In genomic region chr11:120235024-120235628, GRCh38 we compare ENCODE assay signal across 8 cellular contexts. TPM values are rescaled to one million over a fixed set of nuclear protein-coding genes. Genes with fewer than 3 reads are reported as not detected.
DNase-seq lines count a peak whose midpoint lies in the region; ATAC-seq and TF ChIP-seq lines count a peak whose summit lies in the region.

No MANE protein-coding gene starts in this region.

- H2BK15ac ChIP-seq in mesendoderm (replicated peaks; ENCODE audit: low read depth), result no peak overlapping the region

- H3K4me3 ChIP-seq in coronary artery (no peak overlapping the region), mesendoderm (ENCODE audit: low read length) (no peak overlapping the region)

- H3K79me1 ChIP-seq in mesendoderm (ENCODE audit: low read length), result no peaks in the 10 kb centered on the region

- H2BK5ac ChIP-seq in mesendoderm (ENCODE audit: low read length), result no peak overlapping the region

- H3K36me3 ChIP-seq in mesendoderm (ENCODE audit: control insufficient read depth, insufficient read depth, low read length), result no peaks in the 10 kb centered on the region

- WGBS in mesendoderm (ENCODE audit: extremely low coverage, insufficient coverage, low lambda C conversion rate), result no CpG with 5 or more reads among the region's 8 CpGs

- H3K23ac ChIP-seq in mesendoderm (ENCODE audit: low read length), result no peak overlapping the region

- no peak overlapping the region for H3K4me2 ChIP-seq in mesendoderm (ENCODE audit: low read length)

- H2AK5ac ChIP-seq in mesendoderm (ENCODE audit: low read length), result no peak overlapping the region

- no peak overlapping the region for H3K9ac ChIP-seq in mesendoderm (ENCODE audit: low read length)

- no peaks in the 10 kb centered on the region for H3K79me2 ChIP-seq in mesendoderm (ENCODE audit: control insufficient read depth, insufficient read depth, low read length)

- peak; percentile 60 for TF ChIP-seq CTCF in coronary artery (IDR thresholded peaks at IDR 0.05)

- no peak overlapping the region for H3K27ac ChIP-seq in coronary artery
- H3K27ac ChIP-seq in mesendoderm (ENCODE audit: low read depth, low read length), result no peak overlapping the region

- peak; percentile 73 for ATAC-seq in stimulated activated naive CD8-positive, alpha-beta T cell treated with anti-CD3 and anti-CD28 coated beads, Interleukin-15, Interleukin-2, amounts not matched to agents 100 U/mL and 50 U/mL, for 24 hours
- no peak for ATAC-seq in HG03439 (IDR thresholded peaks at IDR 0.05; ENCODE audit: unreplicated experiment)

- no peaks in the 10 kb centered on the region for H3K4me1 ChIP-seq in mesendoderm (ENCODE audit: control insufficient read depth, low read depth, low read length)

- H3K56ac ChIP-seq in mesendoderm (ENCODE audit: low read length), result no peak overlapping the region

- H3K18ac ChIP-seq in mesendoderm (ENCODE audit: low read length), result no peak overlapping the region

- no peak overlapping the region for H4K8ac ChIP-seq in mesendoderm (ENCODE audit: low read depth, low read length)

- H3K27me3 ChIP-seq in mesendoderm (ENCODE audit: insufficient read depth, low read length, poor library complexity), result no peaks in the 10 kb centered on the region

- H2BK120ac ChIP-seq in mesendoderm (ENCODE audit: low read depth, low read length), result no peak overlapping the region

- DNase-seq in SHP77 (lab: John Stamatoyannopoulos, UW), result peak; percentile 22 to 60
- DNase-seq in SHP77 treated with DMSO at 0.1 percent for 48 hours (lab: John Stamatoyannopoulos, UW), result no peak
- DNase-seq in NCI-H187 (lab: John Stamatoyannopoulos, UW), result peak; percentile 18 to 43
- DNase-seq in activated CD4-positive, CD25-positive, alpha-beta regulatory T cell treated with anti-CD3 and anti-CD28 coated beads, Interleukin-2, amount 50 U/mL, for 72 hours, result peak; percentile 64
- DNase-seq in coronary artery (ENCODE audit: low spot score), result no peak
- peak; percentile 91 for DNase-seq in mesendoderm
- DNase-seq in stimulated activated naive CD8-positive, alpha-beta T cell treated with anti-CD3 and anti-CD28 coated beads, Interleukin-15, Interleukin-2, amounts not matched to agents 100 U/mL and 50 U/mL, for 24 hours, result peak; percentile 75

- H3K4ac ChIP-seq in mesendoderm (ENCODE audit: low read depth, low read length), result no peak overlapping the region

- H4K5ac ChIP-seq in mesendoderm (ENCODE audit: low read length), result no peak overlapping the region

RNA-seq across cellular contexts. Expression of gene POU2F3, which starts 4.8 kb away (rescaled TPM):
- 0.51 TPM for polyA plus RNA-seq in mesendoderm (2013, experiment 1 of 2)
- polyA plus RNA-seq in mesendoderm (2013, experiment 2 of 2), result 0.57 TPM

RNA-seq across cellular contexts. Expression of gene OAF, which starts 24.3 kb away (rescaled TPM):
- 0.48 TPM for polyA plus RNA-seq in mesendoderm (2013, experiment 1 of 2)
- polyA plus RNA-seq in mesendoderm (2013, experiment 2 of 2), result 0.36 TPM

Comparison
In these comparisons a context has a peak if more than half of its experiments do, and no peak if none do; other contexts are left out.
1. DNase-seq: peak in SHP77 (2 of 2), NCI-H187 (2 of 2), activated CD4-positive, CD25-positive, alpha-beta regulatory T cell treated with anti-CD3 and anti-CD28 coated beads, Interleukin-2, amount 50 U/mL, for 72 hours (single experiment), mesendoderm (single experiment) and stimulated activated naive CD8-positive, alpha-beta T cell treated with anti-CD3 and anti-CD28 coated beads, Interleukin-15, Interleukin-2, amounts not matched to agents 100 U/mL and 50 U/mL, for 24 hours (single experiment); none in SHP77 treated with DMSO at 0.1 percent for 48 hours (single experiment) and coronary artery (single experiment).